8 cellular contexts compared by ENCODE assay signal in genomic region chr11:65524747-65525658, GRCh38. TPM values are rescaled to one million over a fixed set of nuclear protein-coding genes. Genes with fewer than 3 reads are reported as not detected.
DNase-seq lines count a peak whose midpoint lies in the region; ATAC-seq, FAIRE-seq and TF ChIP-seq lines count a peak whose summit lies in the region.

Gene SCYL1, plus strand, starts transcription at chr11:65525083. Its CDS starts 71 bp downstream, at chr11:65525154.

- peak in 1 of 2 experiments; percentile 53; a peak in 2 of 3 replicates for TF ChIP-seq POLR2A in H1 (IDR thresholded peaks at IDR 0.05; ENCODE audit: control extremely low read depth in 1 of 2, low read depth in 2 of 2, low read length in 2 of 2)

- H2BK12ac ChIP-seq in H1 (ENCODE audit: low read depth, low read length): 0 out of 2 replicates have a peak within 1 kb of the TSS, but pooled peaks have one; percentile 43

- H2BK15ac ChIP-seq in H1 (ENCODE audit: low read length) (0 out of 2 replicates have a peak within 1 kb of the TSS, but pooled peaks have one; percentile 72), mesendoderm (replicated peaks; ENCODE audit: low read depth) (no peak within 1 kb of the TSS)

- H2AFZ ChIP-seq in H1 (ENCODE audit: low read length): peak within 1 kb of the TSS; percentile 94

- peak within 1 kb of the TSS; percentile 76 to 88 (median 81) for H3K9ac ChIP-seq in H1 (replicated peaks in 1 of 4; ENCODE audit: extremely low read depth in 1 of 4, low read depth in 3 of 4, low read length in 3 of 4)
- peak within 1 kb of the TSS; percentile 84 for H3K9ac ChIP-seq in mesendoderm (ENCODE audit: low read length)

- no peak within 1 kb of the TSS for H3K23ac ChIP-seq in H1 (ENCODE audit: insufficient read length)
- peak within 1 kb of the TSS; percentile 7 for H3K23ac ChIP-seq in mesendoderm (ENCODE audit: low read length)

- ATAC-seq in HG02759 (IDR thresholded peaks at IDR 0.05; ENCODE audit: unreplicated experiment): peak; percentile 68

- H4K8ac ChIP-seq in H1 (ENCODE audit: extremely low read depth, insufficient read depth, low read length) (peak within 1 kb of the TSS; percentile 96), mesendoderm (ENCODE audit: low read depth, low read length) (no peak within 1 kb of the TSS)

- H3K79me2 ChIP-seq in H1 (ENCODE audit: control insufficient read depth in 1 of 2, insufficient read depth in 2 of 2, low read length in 2 of 2): peaks cover 0 to 3% of the 10 kb centered on the region in 2 experiments; a peak in 1 of 4 replicates
- H3K79me2 ChIP-seq in mesendoderm (ENCODE audit: control insufficient read depth, insufficient read depth, low read length): peaks cover 5% of the 10 kb centered on the region

- WGBS in H1 (ENCODE audit: extremely low coverage in 1 of 2, insufficient coverage in 1 of 2, insufficient read length in 1 of 2, insufficient replicate concordance in 2 of 2, low coverage in 1 of 2, low lambda C conversion rate in 2 of 2, missing lambda C conversion rate in 1 of 2), 2 experiments: 3% methylated on average over 29 of the region's 87 CpGs; no CpG with 5 or more reads in 1 of the 2 experiments
- WGBS in mesendoderm (ENCODE audit: extremely low coverage, insufficient coverage, low lambda C conversion rate): no CpG with 5 or more reads among the region's 87 CpGs

- H2AK5ac ChIP-seq in H1 (ENCODE audit: low read depth, low read length): peak within 1 kb of the TSS; percentile 54
- peak within 1 kb of the TSS; percentile 28 for H2AK5ac ChIP-seq in mesendoderm (ENCODE audit: low read length)

- peak within 1 kb of the TSS; percentile 86; the same call in 1 of the 2 replicates for H2BK20ac ChIP-seq in H1 (ENCODE audit: low read length)

- H2BK5ac ChIP-seq in H1 (ENCODE audit: low read depth, low read length) (peak within 1 kb of the TSS; percentile 68; the same call in 1 of the 2 replicates), mesendoderm (ENCODE audit: low read length) (peak within 1 kb of the TSS; percentile 35)

- H3K27me3 ChIP-seq in H1 (replicated peaks in 1 of 4; ENCODE audit: control insufficient read depth in 3 of 4, extremely low read depth in 1 of 4, insufficient read depth in 3 of 4, low read length in 3 of 4) (peaks cover 0 to 4% (median 0%) of the 10 kb centered on the region in 4 experiments; a peak in 2 of 7 replicates), mesendoderm (ENCODE audit: insufficient read depth, low read length, poor library complexity) (no peaks in the 10 kb centered on the region)

- no peak for TF ChIP-seq RAD21 in H1 (IDR thresholded peaks at IDR 0.05 in 1 of 2, conservative IDR thresholded peaks at IDR 0.05 in 1 of 2; ENCODE audit: low read depth in 2 of 2, low read length in 2 of 2)

- TF ChIP-seq CTCF in GM12865 (IDR thresholded peaks at IDR 0.05; ENCODE audit: insufficient read depth, low read depth, low read length, missing control alignments) (no peak), H1 (IDR thresholded peaks at IDR 0.05; ENCODE audit: control extremely low read depth in 1 of 3, insufficient read depth in 1 of 3, low read depth in 1 of 3, low read length in 3 of 3) (no peak)

- H3K56ac ChIP-seq in H1 (replicated peaks; ENCODE audit: insufficient read length, low read depth, low read length) (no peak within 1 kb of the TSS), mesendoderm (ENCODE audit: low read length) (peak within 1 kb of the TSS; percentile 91)

- no peak for TF ChIP-seq EP300 in H1 (IDR thresholded peaks at IDR 0.05; ENCODE audit: borderline replicate concordance in 1 of 2, low read depth in 2 of 2, low read length in 2 of 2)

- H3K4ac ChIP-seq in H1 (replicated peaks; ENCODE audit: insufficient read length, low read depth, low read length) (no peak within 1 kb of the TSS), mesendoderm (ENCODE audit: low read depth, low read length) (peak within 1 kb of the TSS; percentile 56)

- H3K27ac ChIP-seq in H1 (ENCODE audit: low read depth, low read length) (no peak within 1 kb of the TSS), mesendoderm (ENCODE audit: low read depth, low read length) (peak within 1 kb of the TSS; percentile 47)

- H3K79me1 ChIP-seq in H1 (ENCODE audit: low read depth, low read length): no peaks in the 10 kb centered on the region
- peaks cover 10% of the 10 kb centered on the region for H3K79me1 ChIP-seq in mesendoderm (ENCODE audit: low read length)

- H3K4me3 ChIP-seq in GM12865 (ENCODE audit: low read depth, low read length) (peak within 1 kb of the TSS; percentile 71), H1 (ENCODE audit: extremely low read depth in 1 of 4, insufficient read depth in 2 of 4, low read depth in 3 of 4, low read length in 4 of 4) (peak within 1 kb of the TSS; percentile 60 to 98 (median 82)), mesendoderm (ENCODE audit: low read length) (peak within 1 kb of the TSS; percentile 87)

- H3K14ac ChIP-seq in H1 (ENCODE audit: insufficient read length): no peak within 1 kb of the TSS

- H2BK120ac ChIP-seq in H1 (replicated peaks; ENCODE audit: low read depth, low read length): no peak within 1 kb of the TSS
- no peak within 1 kb of the TSS for H2BK120ac ChIP-seq in mesendoderm (ENCODE audit: low read depth, low read length)

- peaks cover 13% of the 10 kb centered on the region for H3K23me2 ChIP-seq in H1 (ENCODE audit: low read depth, low read length)

- H3K4me2 ChIP-seq in H1 (ENCODE audit: insufficient read depth in 1 of 2, low read depth in 2 of 2, low read length in 2 of 2) (peak within 1 kb of the TSS; percentile 85 to 99), mesendoderm (ENCODE audit: low read length) (peak within 1 kb of the TSS; percentile 60)

- H3K36me3 ChIP-seq in H1 (ENCODE audit: control insufficient read depth in 2 of 4, insufficient read depth in 4 of 4, low read length in 3 of 4) (peaks cover 0 to 5% (median 2%) of the 10 kb centered on the region in 4 experiments; a peak in 2 of 8 replicates), mesendoderm (ENCODE audit: control insufficient read depth, insufficient read depth, low read length) (peaks cover 2% of the 10 kb centered on the region)

- POLR2A ChIA-PET in H1 (lab: Charles Lee; ENCODE audit: partially characterized antibody): interaction anchor here (0.8 to 7.7 kb wide), 16 partner anchors 9 to 191 kb away, joined by 3 to 87 read pairs (median 4); partner anchors contain the start of genes DPF2, MALAT1, NEAT1 and TIGD3

- H3K9me3 ChIP-seq in H1 (ENCODE audit: insufficient read depth in 2 of 2, low read depth in 1 of 2, low read length in 1 of 2): no peaks in the 10 kb centered on the region

- CTCF ChIA-PET in H1 (lab: Charles Lee; ENCODE audit: partially characterized antibody): interaction anchor here (0.6 to 2.9 kb wide), 9 partner anchors 14 to 363 kb away, joined by 3 to 12 read pairs (median 6); partner anchors contain the start of genes FAM89B, FIBP and ZNRD2

- DNase-seq in GM12865 (ENCODE audit: low read depth): peak; percentile 85
- DNase-seq in NCI-H748 treated with DMSO at 0.1 percent for 48 hours (lab: John Stamatoyannopoulos, UW): peak; percentile 27
- peak; percentile 63 to 72 for DNase-seq in activated CD8-positive, alpha-beta memory T cell treated with anti-CD3 and anti-CD28 coated beads for 4 hours (ENCODE audit: low read depth in 2 of 2)
- DNase-seq in H1 (ENCODE audit: low read depth in 1 of 2, low spot score in 2 of 2): peak in 1 of 2 experiments; percentile 88
- peak; percentile 77 for DNase-seq in mesendoderm
- DNase-seq in stimulated activated CD8-positive, alpha-beta memory T cell treated with anti-CD3 and anti-CD28 coated beads, Interleukin-12 subunit alpha, Interleukin-12 subunit beta, amount 100 ng/mL, for 4 hours (ENCODE audit: low read depth): peak; percentile 77
- DNase-seq in GM19240 (ENCODE audit: insufficient read length, low spot score): no peak

- FAIRE-seq in H1 (lab: Jason Lieb, UNC): no peak

- H4K5ac ChIP-seq in H1 (ENCODE audit: insufficient read length, low read depth, low read length) (peak within 1 kb of the TSS; percentile 26), mesendoderm (ENCODE audit: low read length) (no peak within 1 kb of the TSS)

- H4K20me1 ChIP-seq in H1 (replicated peaks in 1 of 2; ENCODE audit: control insufficient read depth in 1 of 2, insufficient read depth in 2 of 2, low read length in 2 of 2): peaks cover 0 to 13% of the 10 kb centered on the region in 2 experiments

- H3K18ac ChIP-seq in H1 (ENCODE audit: extremely low read depth, low read length) (peak within 1 kb of the TSS; percentile 62), mesendoderm (ENCODE audit: low read length) (peak within 1 kb of the TSS; percentile 72)

- peaks cover 0 to 14% (median 8%) of the 10 kb centered on the region in 4 experiments; a peak in 5 of 7 replicates for H3K4me1 ChIP-seq in H1 (replicated peaks in 1 of 4; ENCODE audit: control insufficient read depth in 3 of 4, insufficient read depth in 4 of 4, low read length in 3 of 4)
- no peaks in the 10 kb centered on the region for H3K4me1 ChIP-seq in mesendoderm (ENCODE audit: control insufficient read depth, low read depth, low read length)

- H4K91ac ChIP-seq in H1 (replicated peaks; ENCODE audit: insufficient read length, low read length): peak within 1 kb of the TSS; percentile 12

TF ChIP-seq in H1, 55 proteins besides CTCF, POLR2A, EP300 and RAD21 (continues in another document):
- TF ChIP-seq CBX5 (IDR thresholded peaks at IDR 0.05; ENCODE audit: low read depth, low read length): no peak
- no peak for TF ChIP-seq CTBP2 (IDR thresholded peaks at IDR 0.05; ENCODE audit: borderline replicate concordance, insufficient read depth, insufficient read length, low read length)
- TF ChIP-seq, protein P1, sequence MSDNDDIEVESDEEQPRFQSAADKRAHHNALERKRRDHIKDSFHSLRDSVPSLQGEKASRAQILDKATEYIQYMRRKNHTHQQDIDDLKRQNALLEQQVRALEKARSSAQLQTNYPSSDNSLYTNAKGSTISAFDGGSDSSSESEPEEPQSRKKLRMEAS (IDR thresholded peaks at IDR 0.05): peak; percentile 52
- no peak for TF ChIP-seq SIX5 (IDR thresholded peaks at IDR 0.05; ENCODE audit: low read depth, low read length)
- TF ChIP-seq RBBP5 (IDR thresholded peaks at IDR 0.05; ENCODE audit: borderline replicate concordance, low read depth, low read length): peak; percentile 37; the same call in 1 of the 2 replicates
- no peak for TF ChIP-seq BACH1 (IDR thresholded peaks at IDR 0.05; ENCODE audit: low read length)
- TF ChIP-seq JUN (IDR thresholded peaks at IDR 0.05; ENCODE audit: low read depth, low read length): no peak
- TF ChIP-seq TAF7 (optimal IDR thresholded peaks at IDR 0.05; ENCODE audit: borderline replicate concordance, low read depth, low read length): peak; percentile 38

RNA-seq across cellular contexts. Expression of gene SCYL1, which starts in this region (rescaled TPM):
- 59.4 and 59.8 TPM in 2 replicates for total RNA-seq in H1 (2021; fragmentation: NEBNext Ultra II Directional; extraction: Animal tissue kit (Norgen Biotek cat#: 25700))
- 77.7 and 111 TPM in 2 replicates for polyA plus RNA-seq in H1 (2011; rRNA removed)
- polyA plus RNA-seq in H1 (2011; cell fraction: cytosol; rRNA removed): 81.5 TPM
- polyA plus RNA-seq in H1 (2011; cell fraction: nucleus; rRNA removed): 125 TPM
- polyA plus RNA-seq in H1 (2012, experiment 1 of 2): 25.2 to 54.4 TPM (median 48.4 TPM) in 4 replicates
- 47.9 TPM for polyA plus RNA-seq in H1 (2012, experiment 2 of 2)
- 44.5 TPM for polyA plus RNA-seq in H1 (2013, experiment 1 of 2)
- 50.1 TPM for polyA plus RNA-seq in H1 (2013, experiment 2 of 2)
- polyA minus RNA-seq in H1 (2011; rRNA and poly(A)+ RNA removed): 40.4 and 48.7 TPM in 2 replicates
- polyA minus RNA-seq in H1 (2011; cell fraction: cytosol; rRNA and poly(A)+ RNA removed): 40.9 TPM
- polyA minus RNA-seq in H1 (2011; cell fraction: nucleus; rRNA and poly(A)+ RNA removed): 32.2 TPM
- polyA plus RNA-seq in mesendoderm (2013, experiment 1 of 2): 50.0 TPM
- polyA plus RNA-seq in mesendoderm (2013, experiment 2 of 2): 51.8 TPM
